In the genomic region with DNA sequence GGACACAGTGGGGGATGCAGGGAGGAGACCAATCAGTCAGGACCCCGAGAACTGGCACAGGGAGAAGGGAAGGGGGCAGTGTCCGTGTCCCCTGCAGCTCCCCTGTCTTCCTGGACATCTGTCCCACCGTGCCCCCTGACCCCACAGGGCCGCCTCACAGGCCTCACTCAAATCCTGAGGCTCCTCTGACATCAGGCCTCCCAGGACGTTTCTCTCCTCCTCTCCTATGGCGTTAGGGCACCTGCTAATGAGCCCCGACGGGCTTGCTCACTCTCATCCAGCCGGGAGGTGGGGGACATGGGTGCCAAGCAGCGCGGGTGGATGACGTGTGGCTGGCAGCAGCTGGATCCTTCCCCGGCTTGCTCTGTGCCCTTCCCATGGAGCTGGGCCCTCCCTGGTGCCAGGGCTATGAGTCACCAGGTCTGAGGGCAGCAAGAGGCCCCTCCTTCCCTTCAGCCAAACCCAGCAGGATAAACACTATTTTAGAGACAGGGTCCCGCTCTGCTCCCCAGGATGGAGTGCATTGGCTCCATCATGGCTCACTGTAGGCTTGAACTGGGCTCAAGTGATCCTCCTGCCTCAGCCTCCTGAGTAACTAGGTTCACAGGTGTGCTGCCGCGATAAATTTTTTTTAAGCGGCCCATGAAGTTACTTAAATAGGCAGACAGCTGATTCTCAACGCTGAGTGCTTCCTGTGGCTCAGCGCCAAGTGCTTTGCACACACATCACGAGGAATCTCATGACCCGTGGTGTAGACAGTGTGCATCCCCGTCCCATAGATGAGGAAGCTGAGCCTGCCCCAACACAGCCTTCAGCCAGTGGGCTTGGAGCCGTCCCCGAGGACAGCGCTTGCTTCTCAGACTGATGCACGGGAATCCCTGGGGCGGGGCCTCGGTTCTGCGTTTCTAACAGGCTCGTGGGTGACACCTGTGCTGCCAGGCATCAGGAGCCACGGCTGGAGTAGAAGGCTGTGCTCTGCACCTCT, we compare ENCODE assay signal across 9 cellular contexts.
A peak's percentile ranks its signal among the peaks of the same experiment; 100 is the strongest.
DNase-seq lines count a peak whose midpoint lies in the region; ATAC-seq, FAIRE-seq and TF ChIP-seq lines count a peak whose summit lies in the region.
"Had no signal": no experiment of that assay in that cellular context is flagged by ENCODE, and none has a peak within 500 bp of the region (broad histone marks: within the 10 kb centered on the region; RNA-seq: fewer than 3 reads in every experiment).

No MANE protein-coding gene starts in this region.

- H3K36me3 ChIP-seq in RWPE2 (ENCODE audit: low read depth), result no peaks in the 10 kb centered on the region
- no peaks in the 10 kb centered on the region for H3K36me3 ChIP-seq in right atrium auricular region

- no peak overlapping the region for H3K4me3 ChIP-seq in RWPE2 (ENCODE audit: severe bottlenecking)
- no peak overlapping the region for H3K4me3 ChIP-seq in right atrium auricular region

- H3K27ac ChIP-seq in RWPE2 (ENCODE audit: poor library complexity, severe bottlenecking) (no peak overlapping the region), right atrium auricular region (peak overlapping the region; percentile 23 to 44)

- FAIRE-seq in HTR-8/SVneo (lab: Jason Lieb, UNC), result no peak

- peak; percentile 45 for DNase-seq in HTR-8/SVneo (ENCODE audit: insufficient read length, low spot score)
- DNase-seq in RWPE2 (ENCODE audit: low spot score), result peak; percentile 83
- DNase-seq in right atrium auricular region (ENCODE audit: low spot score), result peak; percentile 84
- DNase-seq in stromal cell of bone marrow (ENCODE audit: low read depth), result peak; percentile 6
- DNase-seq in stimulated activated naive CD8-positive, alpha-beta T cell treated with anti-CD3 and anti-CD28 coated beads, Interleukin-15, amount 100 ng/mL, for 72 hours, result no peak
- no peak for DNase-seq in NCI-H82 treated with DMSO at 0.1 percent for 48 hours (lab: John Stamatoyannopoulos, UW; ENCODE audit: unreplicated experiment)
- DNase-seq in EL, result no peak

- no peak for TF ChIP-seq CTCF in RWPE2 (IDR thresholded peaks at IDR 0.05; ENCODE audit: poor library complexity, severe bottlenecking)
- no peak for TF ChIP-seq CTCF in right atrium auricular region (IDR thresholded peaks at IDR 0.05)

- H3K27me3 Mint-ChIP-seq in stimulated activated naive CD8-positive, alpha-beta T cell treated with anti-CD3 and anti-CD28 coated beads, Interleukin-15, amount 100 ng/mL, for 72 hours, result no peaks in the 10 kb centered on the region

- H3K9me3 Mint-ChIP-seq in stimulated activated naive CD8-positive, alpha-beta T cell treated with anti-CD3 and anti-CD28 coated beads, Interleukin-15, amount 100 ng/mL, for 72 hours, result no peaks in the 10 kb centered on the region
- H3K9me3 Mint-ChIP-seq: activated naive CD4-positive, alpha-beta T cell treated with anti-CD3 and anti-CD28 coated beads, Interleukin-2, amount 50 U/mL, for 72 hours had no signal

- ATAC-seq in RWPE2 (ENCODE audit: low read depth) (peak; percentile 97), GM21360 (IDR thresholded peaks at IDR 0.05; ENCODE audit: unreplicated experiment) (no peak)
- no peak for ATAC-seq in stimulated activated naive CD8-positive, alpha-beta T cell treated with anti-CD3 and anti-CD28 coated beads, Interleukin-15, amount 100 ng/mL, for 72 hours
- ATAC-seq: activated naive CD4-positive, alpha-beta T cell treated with anti-CD3 and anti-CD28 coated beads, Interleukin-2, amount 50 U/mL, for 72 hours had no signal

- H3K9me3 ChIP-seq in RWPE2 (ENCODE audit: severe bottlenecking) (no peaks in the 10 kb centered on the region), right atrium auricular region (no peaks in the 10 kb centered on the region)

- H3K4me1 ChIP-seq in RWPE2 (ENCODE audit: insufficient read depth, poor library complexity, severe bottlenecking) (peaks cover 7% of the 10 kb centered on the region), right atrium auricular region (peaks cover 0 to 33% of the 10 kb centered on the region in 2 donors)

- no peaks in the 10 kb centered on the region for H3K27me3 ChIP-seq in RWPE2 (ENCODE audit: insufficient read depth, poor library complexity, severe bottlenecking)
- no peaks in the 10 kb centered on the region for H3K27me3 ChIP-seq in right atrium auricular region

- H3K4me1 Mint-ChIP-seq in stimulated activated naive CD8-positive, alpha-beta T cell treated with anti-CD3 and anti-CD28 coated beads, Interleukin-15, amount 100 ng/mL, for 72 hours, result no peaks in the 10 kb centered on the region

- peak overlapping the region in 1 of 2 donors; percentile 45 for H3K27ac Mint-ChIP-seq in stimulated activated naive CD8-positive, alpha-beta T cell treated with anti-CD3 and anti-CD28 coated beads, Interleukin-15, amount 100 ng/mL, for 72 hours
- H3K27ac Mint-ChIP-seq: activated naive CD4-positive, alpha-beta T cell treated with anti-CD3 and anti-CD28 coated beads, Interleukin-2, amount 50 U/mL, for 72 hours had no signal

- no peak overlapping the region for H3K4me3 Mint-ChIP-seq in stimulated activated naive CD8-positive, alpha-beta T cell treated with anti-CD3 and anti-CD28 coated beads, Interleukin-15, amount 100 ng/mL, for 72 hours

Comparison
In these comparisons a context has a peak if more than half of its experiments do, and no peak if none do; other contexts are left out.
1. DNase-seq: peak in HTR-8/SVneo (single experiment), RWPE2 (single experiment), right atrium auricular region (single experiment) and stromal cell of bone marrow (single experiment); none in stimulated activated naive CD8-positive, alpha-beta T cell treated with anti-CD3 and anti-CD28 coated beads, Interleukin-15, amount 100 ng/mL, for 72 hours (0 of 2), NCI-H82 treated with DMSO at 0.1 percent for 48 hours (single experiment) and EL (single experiment).